ENCODE assay signal across 6 cellular contexts in genomic region chrX:13956998-13957397, GRCh38.
"Had no signal": no experiment of that assay in that cellular context is flagged by ENCODE, and none has a peak within 500 bp of the region (broad histone marks: within the 10 kb centered on the region; RNA-seq: fewer than 3 reads in every experiment).

No MANE protein-coding gene starts in this region.

- DNase-seq: IMR-90, KBM-7 had no signal

- H3K27ac Mint-ChIP-seq: IgD-negative memory B cell had no signal

- H3K4me3 Mint-ChIP-seq: IgD-negative memory B cell had no signal

- H3K27ac ChIP-seq: HL-60 had no signal

- H3K4me3 ChIP-seq: K562 had no signal

- H3K36me3 Mint-ChIP-seq: IgD-negative memory B cell had no signal

- ATAC-seq: HepG2, K562 had no signal
